Comparison of ENCODE assay signal across 20 cellular contexts in genomic region chr11:134557571-134558257, GRCh38.
"Had no signal": no experiment of that assay in that cellular context is flagged by ENCODE, and none has a peak within 500 bp of the region (broad histone marks: within the 10 kb centered on the region; RNA-seq: fewer than 3 reads in every experiment).

No MANE protein-coding gene starts in this region.

- H3K27ac ChIP-seq: adrenal gland, epithelial cell of prostate, testis, uterus had no signal

- ATAC-seq: left cardiac atrium; naive thymus-derived CD4-positive, alpha-beta T cell; sciatic nerve had no signal

- H3K4me3 Mint-ChIP-seq: naive thymus-derived CD4-positive, alpha-beta T cell; stimulated activated naive CD8-positive, alpha-beta T cell treated with anti-CD3 and anti-CD28 coated beads, Interleukin-15, Interleukin-2, amounts not matched to agents 100 ng/mL and 50 ng/mL, for 24 hours; T-helper 2 cell treated with Interferon-gamma antibody and Interleukin-4, amounts not matched to agents 5 μg/mL and 100 μg/mL, for 36 hours had no signal

- H3K4me3 ChIP-seq: adrenal gland, lung, testis, uterus had no signal

- H3K4me1 ChIP-seq: adrenal gland, uterus had no signal

- H3K9me3 ChIP-seq: adrenal gland, testis, uterus had no signal

- H3K9me3 Mint-ChIP-seq: naive thymus-derived CD4-positive, alpha-beta T cell; stimulated activated naive CD8-positive, alpha-beta T cell treated with anti-CD3 and anti-CD28 coated beads, Interleukin-15, Interleukin-2, amounts not matched to agents 100 ng/mL and 50 ng/mL, for 24 hours; T-helper 2 cell treated with Interferon-gamma antibody and Interleukin-4, amounts not matched to agents 5 μg/mL and 100 μg/mL, for 36 hours had no signal

- DNase-seq: activated CD4-positive, alpha-beta T cell treated with anti-CD3 and anti-CD28 coated beads for 1 hour; activated naive CD4-positive, alpha-beta T cell treated with anti-CD3 and anti-CD28 coated beads, Interleukin-2, amount 50 U/mL, for 16 hours; activated T-cell treated with anti-CD3 and anti-CD28 coated beads, Interleukin-2, amount 50 U/mL, for 1 hour; central memory CD4-positive, alpha-beta T cell; cortex of kidney; effector memory CD4-positive, alpha-beta T cell; hypothalamus; left cardiac atrium; stimulated activated CD4-positive, alpha-beta T cell treated with anti-CD3 and anti-CD28 coated beads, Interleukin-4, amount 100 ng/mL, for 1 hour; SW 1271; uterus had no signal

- H3K27me3 ChIP-seq: adrenal gland, testis, uterus had no signal

- H3K27ac Mint-ChIP-seq: naive thymus-derived CD4-positive, alpha-beta T cell; progenitor cell of endocrine pancreas; stimulated activated naive CD8-positive, alpha-beta T cell treated with anti-CD3 and anti-CD28 coated beads, Interleukin-15, Interleukin-2, amounts not matched to agents 100 ng/mL and 50 ng/mL, for 24 hours; T-helper 2 cell treated with Interferon-gamma antibody and Interleukin-4, amounts not matched to agents 5 μg/mL and 100 μg/mL, for 36 hours had no signal

- H3K36me3 ChIP-seq: adrenal gland, uterus had no signal

- H3K36me3 Mint-ChIP-seq: naive thymus-derived CD4-positive, alpha-beta T cell had no signal

- H3K4me1 Mint-ChIP-seq: naive thymus-derived CD4-positive, alpha-beta T cell had no signal
